In genomic region chr11:70495351-70496310, GRCh38 we compare ENCODE assay signal across 29 cellular contexts.
DNase-seq lines count a peak whose midpoint lies in the region; ATAC-seq, FAIRE-seq and TF ChIP-seq lines count a peak whose summit lies in the region.
"Had no signal": no experiment of that assay in that cellular context is flagged by ENCODE, and none has a peak within 500 bp of the region (broad histone marks: within the 10 kb centered on the region; RNA-seq: fewer than 3 reads in every experiment).

No MANE protein-coding gene starts in this region.

- POLR2A ChIA-PET in HEK293T (lab: Yijun Ruan, JAX) = no interaction called here

- WGBS in smooth muscle cell (ENCODE audit: low lambda C conversion rate) = 93% methylated on average over 22 of the region's 22 CpGs

- H3K4me2 ChIP-seq in osteoblast (ENCODE audit: insufficient read depth, low read length) (no peak overlapping the region), smooth muscle cell (no peak overlapping the region)

- H2AFZ ChIP-seq in osteoblast (ENCODE audit: low read length) (no peak overlapping the region), smooth muscle cell (ENCODE audit: low read depth) (no peak overlapping the region)

- H3F3A ChIP-seq in smooth muscle cell (ENCODE audit: low read depth) = no peaks in the 10 kb centered on the region

- FAIRE-seq in HTR-8/SVneo (lab: Jason Lieb, UNC) = peak; percentile 38

- no peak overlapping the region for H3K9ac ChIP-seq in smooth muscle cell (ENCODE audit: low read depth)

- H3K9me3 ChIP-seq in osteoblast (ENCODE audit: low read depth, low read length) = peaks cover 5% of the 10 kb centered on the region
- H3K9me3 ChIP-seq in smooth muscle cell (replicated peaks; ENCODE audit: low read depth) = no peaks in the 10 kb centered on the region
- H3K9me3 ChIP-seq: ascending aorta, neutrophil, prostate gland, uterus had no signal

- TF ChIP-seq CTCF in osteoblast (IDR thresholded peaks at IDR 0.05; ENCODE audit: extremely low read depth, low read depth, low read length) = no peak
- TF ChIP-seq CTCF in smooth muscle cell (IDR thresholded peaks at IDR 0.05; ENCODE audit: borderline replicate concordance, insufficient read depth, poor library complexity, severe bottlenecking) = no peak

- H3K36me3 ChIP-seq in osteoblast (ENCODE audit: insufficient read depth, low read length) (no peaks in the 10 kb centered on the region), smooth muscle cell (ENCODE audit: low read depth) (no peaks in the 10 kb centered on the region)
- H3K36me3 ChIP-seq: ascending aorta, cardiac muscle cell, esophagus muscularis mucosa, neutrophil, prostate gland, thoracic aorta, uterus had no signal

- H3K27me3 ChIP-seq in osteoblast (ENCODE audit: insufficient read depth, low read length) = peaks cover 5% of the 10 kb centered on the region
- no peaks in the 10 kb centered on the region for H3K27me3 ChIP-seq in smooth muscle cell (ENCODE audit: low read depth)
- H3K27me3 ChIP-seq: ascending aorta, cardiac muscle cell, esophagus muscularis mucosa, neutrophil, uterus had no signal

- H3K4me3 ChIP-seq in osteoblast (ENCODE audit: insufficient read depth, low read length) (no peak overlapping the region), smooth muscle cell (no peak overlapping the region)
- H3K4me3 ChIP-seq: ascending aorta, cardiac muscle cell, esophagus muscularis mucosa, prostate gland, thoracic aorta, uterus had no signal

- H3K4me1 ChIP-seq in osteoblast (ENCODE audit: insufficient read depth, low read length) (no peaks in the 10 kb centered on the region), smooth muscle cell (ENCODE audit: low read depth) (peaks cover 22% of the 10 kb centered on the region)
- H3K4me1 ChIP-seq: ascending aorta, esophagus muscularis mucosa, prostate gland, uterus had no signal

- no peak for ATAC-seq in GM21515 (IDR thresholded peaks at IDR 0.05; ENCODE audit: unreplicated experiment)
- ATAC-seq: HCT116, left colon had no signal

- H3K27ac ChIP-seq in osteoblast (ENCODE audit: low read depth, low read length) (no peak overlapping the region), smooth muscle cell (ENCODE audit: low read depth) (no peak overlapping the region)
- H3K27ac ChIP-seq: ascending aorta, cardiac muscle cell, esophagus muscularis mucosa, neutrophil, prostate gland, thoracic aorta, uterus had no signal

- H3K79me2 ChIP-seq in osteoblast (ENCODE audit: insufficient read depth, low read length) = no peaks in the 10 kb centered on the region
- H3K79me2 ChIP-seq in smooth muscle cell (ENCODE audit: low read depth) = no peaks in the 10 kb centered on the region

- no peaks in the 10 kb centered on the region for H4K20me1 ChIP-seq in osteoblast (ENCODE audit: insufficient read depth, low read length)
- no peaks in the 10 kb centered on the region for H4K20me1 ChIP-seq in smooth muscle cell (ENCODE audit: low read depth)

- CTCF ChIA-PET in HEK293T (lab: Yijun Ruan, JAX) = no interaction called here

- peak; percentile 40 for DNase-seq in DMS79 treated with DMSO at 0.1 percent for 48 hours (lab: John Stamatoyannopoulos, UW)
- DNase-seq in DMS79 (lab: John Stamatoyannopoulos, UW) = no peak
- DNase-seq in HTR-8/SVneo (ENCODE audit: insufficient read length, low spot score) = no peak
- peak; percentile 63 for DNase-seq in NCI-H2196 treated with DMSO at 0.1 percent for 48 hours (lab: John Stamatoyannopoulos, UW; ENCODE audit: unreplicated experiment)
- peak; percentile 58 for DNase-seq in osteoblast (ENCODE audit: insufficient read length, low spot score, missing footprints)
- DNase-seq in smooth muscle cell (lab: John Stamatoyannopoulos, UW; ENCODE audit: unreplicated experiment) = no peak
- no peak for DNase-seq in HEK293T (ENCODE audit: extremely low spot score)
- DNase-seq: 8988T; activated effector memory CD4-positive, alpha-beta T cell treated with Interleukin-2 at 50 U/mL for 16 hours; activated naive CD8-positive, alpha-beta T cell treated with anti-CD3 and anti-CD28 coated beads for 36 hours; activated T-cell treated with anti-CD3 and anti-CD28 coated beads for 4 hours; CD4-positive, alpha-beta memory T cell; DMS53; foreskin melanocyte; Karpas-422; left colon; mesendoderm; NCI-H146; NCI-H446; OCI-M1; uterus had no signal

TF ChIP-seq in HEK293T, 16 proteins besides CTCF, POLR2A, EP300 and RAD21:
- no peak for TF ChIP-seq SP1 (IDR thresholded peaks at IDR 0.05)
- TF ChIP-seq SUZ12 (IDR thresholded peaks at IDR 0.05) = no peak
- TF ChIP-seq FOXK2 (IDR thresholded peaks at IDR 0.05) = no peak
- TF ChIP-seq ELF4 (IDR thresholded peaks at IDR 0.05) = no peak
- no peak for TF ChIP-seq FOXA1 (IDR thresholded peaks at IDR 0.05)
- no peak for TF ChIP-seq NFRKB (IDR thresholded peaks at IDR 0.05)
- no peak for TF ChIP-seq LEF1 (IDR thresholded peaks at IDR 0.05; ENCODE audit: borderline replicate concordance)
- no peak for TF ChIP-seq ZNF384 (IDR thresholded peaks at IDR 0.05)
- no peak for TF ChIP-seq PKNOX1 (IDR thresholded peaks at IDR 0.05)
- TF ChIP-seq FOXM1 (IDR thresholded peaks at IDR 0.05; ENCODE audit: borderline replicate concordance) = no peak
- no peak for TF ChIP-seq L3MBTL2 (conservative IDR thresholded peaks at IDR 0.05)
- no peak for TF ChIP-seq ARNT (IDR thresholded peaks at IDR 0.05)
- TF ChIP-seq BHLHE40 (IDR thresholded peaks at IDR 0.05; ENCODE audit: borderline replicate concordance) = no peak
- TF ChIP-seq HDGF (IDR thresholded peaks at IDR 0.05; ENCODE audit: borderline replicate concordance) = no peak
- TF ChIP-seq TARDBP (IDR thresholded peaks at IDR 0.05) = no peak
- no peak for TF ChIP-seq CTBP1 (IDR thresholded peaks at IDR 0.05; ENCODE audit: borderline replicate concordance)

Comparison
In these comparisons a context has a peak if more than half of its experiments do, and no peak if none do; other contexts are left out.
1. DNase-seq: peak in DMS79 treated with DMSO at 0.1 percent for 48 hours (single experiment), NCI-H2196 treated with DMSO at 0.1 percent for 48 hours (single experiment) and osteoblast (single experiment); none in DMS79 (single experiment), HTR-8/SVneo (single experiment), smooth muscle cell (single experiment) and HEK293T (single experiment).